Comparison of ENCODE assay signal across 11 cellular contexts in the genomic region with DNA sequence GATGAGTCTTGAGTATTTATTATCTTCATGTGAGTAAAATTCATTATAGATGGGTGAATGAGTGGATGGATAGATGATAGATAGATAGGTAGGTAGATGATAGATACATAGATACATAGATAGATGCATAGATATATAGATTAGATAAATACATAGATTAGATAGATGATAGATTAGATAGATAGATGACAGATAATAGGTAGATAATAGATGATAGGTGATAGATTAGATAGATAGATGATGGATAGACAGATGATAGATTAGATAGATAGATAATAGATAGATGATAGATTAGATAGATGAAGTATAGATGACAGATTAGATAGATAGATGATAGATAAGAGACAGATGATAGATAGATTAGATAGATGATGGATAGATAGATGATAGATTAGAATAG. TPM values are rescaled to one million over a fixed set of nuclear protein-coding genes. Genes with fewer than 3 reads are reported as not detected.
"Had no signal": no experiment of that assay in that cellular context is flagged by ENCODE, and none has a peak within 500 bp of the region (broad histone marks: within the 10 kb centered on the region; RNA-seq: fewer than 3 reads in every experiment).

No MANE protein-coding gene starts in this region.

- H3K27ac Mint-ChIP-seq: IgD-negative memory B cell had no signal

- H3K9ac ChIP-seq: KMS-11 had no signal

- H3K4me3 Mint-ChIP-seq: IgD-negative memory B cell had no signal

- DNase-seq: IMR-90, Karpas-422, Kasumi-1, KBM-7, KG1 had no signal

- H3K4me2 ChIP-seq: KMS-11 had no signal

- FAIRE-seq: HepG2 had no signal

- H3K27ac ChIP-seq: HL-60, KMS-11 had no signal

- ATAC-seq: HepG2 had no signal

- H3K36me3 Mint-ChIP-seq: IgD-negative memory B cell had no signal

RNA-seq across cellular contexts. Expression of gene WFIKKN2, which starts 21.8 kb away (rescaled TPM):
- total RNA-seq: HepG2, HT-29, HT1080, IMR-90 had no signal
- polyA plus RNA-seq: HepG2, IgD-negative memory B cell had no signal

RNA-seq across cellular contexts. Expression of gene ANKRD40CL, which starts 46.3 kb away (rescaled TPM):
- total RNA-seq: HT1080, IMR-90 had no signal
- polyA plus RNA-seq: IgD-negative memory B cell, IMR-90 had no signal
